Comparison of ENCODE assay signal across 8 cellular contexts in the genomic region with DNA sequence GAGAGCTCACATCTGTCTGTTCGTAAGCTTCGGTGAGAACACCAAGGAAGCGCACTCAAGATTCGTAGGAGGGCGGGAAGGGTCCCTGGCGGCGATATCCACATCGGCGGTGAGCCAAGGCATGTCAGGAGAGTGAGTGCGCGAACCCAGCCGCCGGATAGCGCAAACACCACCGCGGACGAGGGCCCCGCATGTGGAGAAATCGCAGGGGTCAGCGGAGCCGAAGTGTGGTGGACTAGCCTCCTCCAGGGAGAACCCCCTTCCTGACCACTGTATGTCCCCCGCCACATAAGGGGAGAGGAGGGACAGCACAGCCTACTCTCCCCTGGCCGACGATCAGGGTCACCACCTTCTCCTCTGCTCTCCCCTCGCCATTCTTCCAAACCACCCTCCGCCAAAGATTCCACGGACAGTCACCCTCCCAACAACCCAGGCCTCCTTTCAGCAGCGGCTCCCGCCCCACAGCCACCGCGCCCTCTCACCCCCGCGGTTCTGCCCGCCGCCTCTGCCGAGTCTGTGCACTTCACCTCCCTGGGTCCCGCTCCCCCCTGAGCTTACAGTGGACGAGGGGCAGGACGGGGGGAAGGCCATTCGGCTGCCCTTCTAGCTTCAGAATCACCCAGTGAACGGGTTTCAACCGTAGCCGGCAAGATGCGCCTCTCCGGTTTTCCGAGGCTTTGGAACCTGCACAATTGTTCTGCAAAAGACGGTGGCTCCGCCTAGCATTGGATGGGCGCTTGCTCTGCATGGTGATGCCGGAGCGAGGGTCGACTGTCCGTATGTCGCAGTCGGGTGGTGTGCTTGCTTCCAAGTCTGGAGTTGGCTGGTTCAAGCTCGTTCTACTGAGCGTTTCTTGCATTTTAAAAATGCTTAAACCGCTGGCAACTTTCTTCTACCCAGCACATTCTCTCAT.
DNase-seq lines count a peak whose midpoint lies in the region; ATAC-seq and TF ChIP-seq lines count a peak whose summit lies in the region.
"Not testable (repeated sequence)": the region's sequence is repeated elsewhere in the genome, so short reads cannot be mapped to it uniquely, and the experiment has no call there.

No MANE protein-coding gene starts in this region.

- not testable (repeated sequence) for H3K36me3 ChIP-seq in heart right ventricle; lower lobe of right lung; parathyroid adenoma (ENCODE audit: control insufficient read depth, insufficient read depth, low read length)

- 1 to 3% methylated on average over 38 to 39 of the region's 58 CpGs for WGBS in heart right ventricle, 2 donors

- intact Hi-C loops in Calu3 (cut with micrococcal nuclease; ENCODE audit: unreplicated experiment); activated T-helper 2 cell treated with anti-CD3 and anti-CD28 coated beads, Interferon-gamma antibody, Interleukin-2, Interleukin-4, amounts not matched to agents 10 μg/mL and 5 μg/mL and 100 μg/mL, durations not matched to agents 14 hours and 24 hours and 36 hours (cut with micrococcal nuclease); heart right ventricle (cut with DNase I); lower lobe of right lung (cut with DNase I): not testable (repeated sequence)

- H3K4me3 Mint-ChIP-seq in Calu3 (ENCODE audit: low read depth, unreplicated experiment) (peak overlapping the region; percentile 40), chondrocyte (ENCODE audit: unreplicated experiment) (peak overlapping the region; percentile 63)
- peak overlapping the region; percentile 54 for H3K4me3 Mint-ChIP-seq in activated T-helper 2 cell treated with anti-CD3 and anti-CD28 coated beads, Interferon-gamma antibody, Interleukin-2, Interleukin-4, amounts not matched to agents 10 μg/mL and 5 μg/mL and 100 μg/mL, durations not matched to agents 14 hours and 24 hours and 36 hours (ENCODE audit: low read depth)
- peak overlapping the region; percentile 71 to 72 for H3K4me3 Mint-ChIP-seq in stimulated activated naive CD8-positive, alpha-beta T cell treated with anti-CD3 and anti-CD28 coated beads, Interleukin-15, amount 100 ng/mL, for 72 hours

- H3K4me1 Mint-ChIP-seq in Calu3 (ENCODE audit: low read depth, unreplicated experiment); activated T-helper 2 cell treated with anti-CD3 and anti-CD28 coated beads, Interferon-gamma antibody, Interleukin-2, Interleukin-4, amounts not matched to agents 10 μg/mL and 5 μg/mL and 100 μg/mL, durations not matched to agents 14 hours and 24 hours and 36 hours (ENCODE audit: low read depth); chondrocyte (ENCODE audit: low read depth): not testable (repeated sequence)
- peaks cover 30% of the 10 kb centered on the region for H3K4me1 Mint-ChIP-seq in stimulated activated naive CD8-positive, alpha-beta T cell treated with anti-CD3 and anti-CD28 coated beads, Interleukin-15, amount 100 ng/mL, for 72 hours

- H3K27ac ChIP-seq in heart right ventricle, lower lobe of right lung, parathyroid adenoma: not testable (repeated sequence)

- H3K9me3 Mint-ChIP-seq in Calu3 (ENCODE audit: low read depth, unreplicated experiment); activated T-helper 2 cell treated with anti-CD3 and anti-CD28 coated beads, Interferon-gamma antibody, Interleukin-2, Interleukin-4, amounts not matched to agents 10 μg/mL and 5 μg/mL and 100 μg/mL, durations not matched to agents 14 hours and 24 hours and 36 hours; chondrocyte (ENCODE audit: low read depth); stimulated activated naive CD8-positive, alpha-beta T cell treated with anti-CD3 and anti-CD28 coated beads, Interleukin-15, amount 100 ng/mL, for 72 hours: not testable (repeated sequence)

- CTCF ChIA-PET in Calu3 (lab: Charles Lee), result not testable (repeated sequence)

- H3K36me3 Mint-ChIP-seq in Calu3 (ENCODE audit: insufficient read depth, unreplicated experiment); activated T-helper 2 cell treated with anti-CD3 and anti-CD28 coated beads, Interferon-gamma antibody, Interleukin-2, Interleukin-4, amounts not matched to agents 10 μg/mL and 5 μg/mL and 100 μg/mL, durations not matched to agents 14 hours and 24 hours and 36 hours (ENCODE audit: low read depth); chondrocyte (ENCODE audit: low read depth): not testable (repeated sequence)

- H3K27me3 Mint-ChIP-seq in Calu3 (ENCODE audit: unreplicated experiment), result peaks cover 16% of the 10 kb centered on the region
- peaks cover 29% of the 10 kb centered on the region for H3K27me3 Mint-ChIP-seq in activated T-helper 2 cell treated with anti-CD3 and anti-CD28 coated beads, Interferon-gamma antibody, Interleukin-2, Interleukin-4, amounts not matched to agents 10 μg/mL and 5 μg/mL and 100 μg/mL, durations not matched to agents 14 hours and 24 hours and 36 hours (ENCODE audit: low read depth)
- not testable (repeated sequence) for H3K27me3 Mint-ChIP-seq in chondrocyte (ENCODE audit: low read depth)
- H3K27me3 Mint-ChIP-seq in stimulated activated naive CD8-positive, alpha-beta T cell treated with anti-CD3 and anti-CD28 coated beads, Interleukin-15, amount 100 ng/mL, for 72 hours, result peaks cover 54% of the 10 kb centered on the region

- H3K9ac ChIP-seq in parathyroid adenoma, result not testable (repeated sequence)

- H3K4me2 ChIP-seq in parathyroid adenoma (ENCODE audit: low read length), result peak overlapping the region; percentile 26

- H3K4me1 ChIP-seq in heart right ventricle, lower lobe of right lung, parathyroid adenoma: not testable (repeated sequence)

- BruUV-seq in Calu3 (replicated peaks; lab: Mats Ljungman, UMichigan), result not testable (repeated sequence)

- peak overlapping the region in 9 of 10 donors; percentile 6 to 45 (median 34) for H3K4me3 ChIP-seq in heart right ventricle
- H3K4me3 ChIP-seq in lower lobe of right lung, result peak overlapping the region; percentile 23
- not testable (repeated sequence) for H3K4me3 ChIP-seq in parathyroid adenoma (ENCODE audit: low read depth, low read length)

- H3K27me3 ChIP-seq in heart right ventricle, result peaks cover 0 to 49% (median 18%) of the 10 kb centered on the region in 7 donors
- H3K27me3 ChIP-seq in lower lobe of right lung (ENCODE audit: low read depth), result peaks cover 13% of the 10 kb centered on the region
- H3K27me3 ChIP-seq in parathyroid adenoma (ENCODE audit: control insufficient read depth, insufficient read depth, low read length), result not testable (repeated sequence)

- H3K27ac Mint-ChIP-seq in Calu3 (ENCODE audit: unreplicated experiment); activated T-helper 2 cell treated with anti-CD3 and anti-CD28 coated beads, Interferon-gamma antibody, Interleukin-2, Interleukin-4, amounts not matched to agents 10 μg/mL and 5 μg/mL and 100 μg/mL, durations not matched to agents 14 hours and 24 hours and 36 hours; chondrocyte (ENCODE audit: unreplicated experiment): not testable (repeated sequence)
- H3K27ac Mint-ChIP-seq in stimulated activated naive CD8-positive, alpha-beta T cell treated with anti-CD3 and anti-CD28 coated beads, Interleukin-15, amount 100 ng/mL, for 72 hours, result peak overlapping the region in 1 of 2 donors; percentile 34

- ATAC-seq in SK-N-SH treated with all-trans-retinoic acid at 6 μM for 48 hours (peak; percentile 78), heart right ventricle (peak in 7 of 8 donors; percentile 35 to 57 (median 47)), lower lobe of right lung (peak; percentile 55 to 70)
- peak; percentile 72 for ATAC-seq in stimulated activated naive CD8-positive, alpha-beta T cell treated with anti-CD3 and anti-CD28 coated beads, Interleukin-15, amount 100 ng/mL, for 72 hours

- not testable (repeated sequence) for H2AFZ ChIP-seq in parathyroid adenoma

- not testable (repeated sequence) for TF ChIP-seq CTCF in Calu3 (IDR thresholded peaks at IDR 0.05; ENCODE audit: unreplicated experiment); chondrocyte (IDR thresholded peaks at IDR 0.05); heart right ventricle (IDR thresholded peaks at IDR 0.05); lower lobe of right lung (IDR thresholded peaks at IDR 0.05); parathyroid adenoma (IDR thresholded peaks at IDR 0.05)

- not testable (repeated sequence) for H3K79me2 ChIP-seq in parathyroid adenoma

- not testable (repeated sequence) for H3K9me3 ChIP-seq in heart right ventricle; lower lobe of right lung; parathyroid adenoma (ENCODE audit: control insufficient read depth, low read length)

- DNase-seq in Calu3 (peak; percentile 10), heart right ventricle (peak in 1 of 2 donors; percentile 7)
- not testable (repeated sequence) for DNase-seq in activated T-helper 2 cell treated with anti-CD3 and anti-CD28 coated beads, Interferon-gamma antibody, Interleukin-2, Interleukin-4, amounts not matched to agents 10 μg/mL and 5 μg/mL and 100 μg/mL, durations not matched to agents 14 hours and 24 hours and 36 hours (ENCODE audit: low spot score); chondrocyte (ENCODE audit: low spot score); lower lobe of right lung; stimulated activated naive CD8-positive, alpha-beta T cell treated with anti-CD3 and anti-CD28 coated beads, Interleukin-15, amount 100 ng/mL, for 72 hours
